1 cellular context compared by ENCODE assay signal in genomic region chr14:35335388-35336092, GRCh38.
TF ChIP-seq lines count a peak whose summit lies in the region.

No MANE protein-coding gene starts in this region.

TF ChIP-seq in HEK293, 187 proteins besides CTCF, POLR2A, EP300 and RAD21 (continued from another document):
- TF ChIP-seq ZSCAN4 (tag by site-specific recombination; IDR thresholded peaks at IDR 0.05) (no peak), ZNF560 (tag by site-specific recombination; IDR thresholded peaks at IDR 0.05; ENCODE audit: borderline replicate concordance) (no peak)
